18 cellular contexts compared by ENCODE assay signal in genomic region chr22:33063611-33064010, GRCh38. TPM values are rescaled to one million over a fixed set of nuclear protein-coding genes. Genes with fewer than 3 reads are reported as not detected.
DNase-seq lines count a peak whose midpoint lies in the region; ATAC-seq, FAIRE-seq and TF ChIP-seq lines count a peak whose summit lies in the region.
"Had no signal": no experiment of that assay in that cellular context is flagged by ENCODE, and none has a peak within 500 bp of the region (broad histone marks: within the 10 kb centered on the region; RNA-seq: fewer than 3 reads in every experiment).

No MANE protein-coding gene starts in this region.

- H3K9me2 ChIP-seq in GM23338 (ENCODE audit: insufficient read depth) (0 out of 2 replicates have a peak, but pooled peaks cover 4% of the 10 kb centered on the region), neural cell (ENCODE audit: insufficient read depth, low read length) (no peaks in the 10 kb centered on the region)

- TF ChIP-seq RAD21 in neural cell (conservative IDR thresholded peaks at IDR 0.05), result no peak

- H3K4me3 Mint-ChIP-seq in GM23338, result no peak overlapping the region
- H3K4me3 Mint-ChIP-seq: CD4-positive, alpha-beta memory T cell; HFFc6 had no signal

- peaks cover 10% of the 10 kb centered on the region; the same call in 2 of the 3 replicates for H3K36me3 Mint-ChIP-seq in GM23338 (ENCODE audit: low read depth)
- H3K36me3 Mint-ChIP-seq: CD4-positive, alpha-beta memory T cell had no signal

- H3K27ac ChIP-seq in GM23338 (ENCODE audit: low read depth), result no peak overlapping the region
- no peak overlapping the region for H3K27ac ChIP-seq in neural cell (ENCODE audit: low read length)
- H3K27ac ChIP-seq: C4-2B had no signal

- no peaks in the 10 kb centered on the region for H3K36me3 ChIP-seq in GM23338 (ENCODE audit: insufficient read depth)
- H3K36me3 ChIP-seq in neural cell (ENCODE audit: insufficient read depth, low read length), result no peaks in the 10 kb centered on the region
- H3K36me3 ChIP-seq: BE2C had no signal

- H3K4me1 ChIP-seq in GM23338 (ENCODE audit: insufficient read depth), result peaks cover 44% of the 10 kb centered on the region
- H3K4me1 ChIP-seq: BE2C had no signal

- H3K4me1 Mint-ChIP-seq in GM23338, result peaks cover 32% of the 10 kb centered on the region
- H3K4me1 Mint-ChIP-seq: CD4-positive, alpha-beta memory T cell had no signal

- H4K20me1 ChIP-seq in GM23338 (replicated peaks; ENCODE audit: insufficient read depth) (no peaks in the 10 kb centered on the region), neural cell (ENCODE audit: insufficient read depth) (no peaks in the 10 kb centered on the region)

- no peak for TF ChIP-seq POLR2A in H54 (IDR thresholded peaks at IDR 0.05; ENCODE audit: low read depth, low read length)

- no peak overlapping the region for H3K9ac ChIP-seq in neural cell (ENCODE audit: low read length)

- H3K4me3 ChIP-seq in GM23338 (no peak overlapping the region), neural cell (ENCODE audit: low read length) (peak overlapping the region; percentile 32)
- H3K4me3 ChIP-seq: GM12878 had no signal

- no peak overlapping the region for H2AFZ ChIP-seq in GM23338
- H2AFZ ChIP-seq in neural cell (ENCODE audit: low read depth, low read length), result no peak overlapping the region

- FAIRE-seq in H54 (lab: Jason Lieb, UNC), result no peak
- FAIRE-seq: GM12878, GM18507 had no signal

- H3K4me2 ChIP-seq in GM23338, result peak overlapping the region; percentile 52
- peak overlapping the region; percentile 20 for H3K4me2 ChIP-seq in neural cell (ENCODE audit: low read length)

- peak; percentile 60 for TF ChIP-seq EP300 in neural cell (conservative IDR thresholded peaks at IDR 0.05; ENCODE audit: poor library complexity, severe bottlenecking)

- no peak for ATAC-seq in GM23338
- no peak for ATAC-seq in HG03025 (IDR thresholded peaks at IDR 0.05; ENCODE audit: low FRiP score, unreplicated experiment)
- ATAC-seq: GM12878 had no signal

- H3K9me3 Mint-ChIP-seq in GM23338, result peaks cover 13% of the 10 kb centered on the region

- H3K9me3 ChIP-seq in neural cell (ENCODE audit: low read length), result no peaks in the 10 kb centered on the region
- H3K9me3 ChIP-seq: BE2C had no signal

- H3K27me3 ChIP-seq in GM23338 (ENCODE audit: insufficient read depth), result peaks cover 17% of the 10 kb centered on the region
- no peaks in the 10 kb centered on the region for H3K27me3 ChIP-seq in neural cell (ENCODE audit: insufficient read depth, low read depth, low read length)
- H3K27me3 ChIP-seq: BE2C had no signal

- H3K27ac Mint-ChIP-seq in GM23338, result no peak overlapping the region
- H3K27ac Mint-ChIP-seq: CD4-positive, alpha-beta memory T cell; HFFc6 had no signal

- H3K27me3 Mint-ChIP-seq in GM23338 (ENCODE audit: insufficient read depth, low read depth, poor library complexity), result peaks cover 14% of the 10 kb centered on the region

- H3K79me2 ChIP-seq in GM23338 (replicated peaks; ENCODE audit: insufficient read depth) (no peaks in the 10 kb centered on the region), neural cell (replicated peaks; ENCODE audit: insufficient read depth, low read length) (no peaks in the 10 kb centered on the region)

- no peaks in the 10 kb centered on the region for H3F3A ChIP-seq in GM23338 (replicated peaks; ENCODE audit: low read depth)
- no peaks in the 10 kb centered on the region for H3F3A ChIP-seq in neural cell (ENCODE audit: insufficient read depth, low read length, poor library complexity, severe bottlenecking)

- no peak for TF ChIP-seq CTCF in GM23338 (conservative IDR thresholded peaks at IDR 0.05; ENCODE audit: low read depth in 2 of 2)
- no peak for TF ChIP-seq CTCF in neural cell (IDR thresholded peaks at IDR 0.05; ENCODE audit: poor library complexity, severe bottlenecking)

- DNase-seq in NCI-H2171 treated with DMSO at 0.1 percent for 48 hours (lab: John Stamatoyannopoulos, UW) (peak; percentile 35), NCI-H2171 (lab: John Stamatoyannopoulos, UW) (no peak), GM23338 (ENCODE audit: low spot score) (no peak), NCI-H524 treated with DMSO at 0.1 percent for 48 hours (lab: John Stamatoyannopoulos, UW) (peak; percentile 96), H54 (ENCODE audit: insufficient read length, low spot score) (no peak), activated gamma-delta T cell treated with Interleukin-2 at 50 U/mL for 16 hours (no peak)
- DNase-seq: BE2C; CD4-positive, alpha-beta memory T cell; DMS79; HCEC 1CT; HFFc6 had no signal

TF ChIP-seq in GM23338, 12 proteins besides CTCF, POLR2A, EP300 and RAD21 (continues in another document):
- TF ChIP-seq ETS1 (IDR thresholded peaks at IDR 0.05) (no peak), ZNF331 (CRISPR knock-in tag; IDR thresholded peaks at IDR 0.05; ENCODE audit: low read depth) (no peak), EZH2phosphoT487 (IDR thresholded peaks at IDR 0.05; ENCODE audit: unreplicated experiment) (no peak)

TF ChIP-seq in neural cell, 6 proteins besides CTCF, POLR2A, EP300 and RAD21:
- TF ChIP-seq EZH2 (IDR thresholded peaks at IDR 0.05; ENCODE audit: borderline replicate concordance, insufficient read depth, low read length, poor library complexity, severe bottlenecking), result no peak
- no peak for TF ChIP-seq MXI1 (conservative IDR thresholded peaks at IDR 0.05; ENCODE audit: poor library complexity, severe bottlenecking)
- TF ChIP-seq TAF1 (IDR thresholded peaks at IDR 0.05; ENCODE audit: low read depth), result no peak
- no peak for TF ChIP-seq POLR2AphosphoS5 (IDR thresholded peaks at IDR 0.05)
- TF ChIP-seq SMC3 (conservative IDR thresholded peaks at IDR 0.05; ENCODE audit: poor library complexity), result no peak
- no peak for TF ChIP-seq REST (IDR thresholded peaks at IDR 0.05; ENCODE audit: borderline replicate concordance)

RNA-seq across cellular contexts. Expression of gene SYN3, which starts 5.4 kb away (rescaled TPM):
- total RNA-seq in GM23338 (2014; rRNA removed; shearing (Covaris generic)), result 13.8 and 32.5 TPM in 2 replicates
- polyA plus RNA-seq in GM23338 (2016; fragmentation: Nextera tagmentation; extraction: Ambion mirVana), result 13.8 and 19.2 TPM in 2 replicates
- 2.2 and 2.8 TPM in 2 replicates for polyA plus RNA-seq in neural cell
- polyA minus RNA-seq in neural cell, result 25.3 and 26.3 TPM in 2 replicates
- total RNA-seq: CD4-positive, alpha-beta memory T cell; G401; GM12878 had no signal
- polyA plus RNA-seq: AG04450; CD4-positive, alpha-beta memory T cell; GM12878 had no signal

Comparison
In these comparisons a context has a peak if more than half of its experiments do, and no peak if none do; other contexts are left out.
1. DNase-seq: peak in NCI-H2171 treated with DMSO at 0.1 percent for 48 hours (single experiment) and NCI-H524 treated with DMSO at 0.1 percent for 48 hours (single experiment); none in NCI-H2171 (single experiment), GM23338 (single experiment), H54 (single experiment) and activated gamma-delta T cell treated with Interleukin-2 at 50 U/mL for 16 hours (single experiment).